Comparison of ENCODE assay signal across 18 cellular contexts in the genomic region with DNA sequence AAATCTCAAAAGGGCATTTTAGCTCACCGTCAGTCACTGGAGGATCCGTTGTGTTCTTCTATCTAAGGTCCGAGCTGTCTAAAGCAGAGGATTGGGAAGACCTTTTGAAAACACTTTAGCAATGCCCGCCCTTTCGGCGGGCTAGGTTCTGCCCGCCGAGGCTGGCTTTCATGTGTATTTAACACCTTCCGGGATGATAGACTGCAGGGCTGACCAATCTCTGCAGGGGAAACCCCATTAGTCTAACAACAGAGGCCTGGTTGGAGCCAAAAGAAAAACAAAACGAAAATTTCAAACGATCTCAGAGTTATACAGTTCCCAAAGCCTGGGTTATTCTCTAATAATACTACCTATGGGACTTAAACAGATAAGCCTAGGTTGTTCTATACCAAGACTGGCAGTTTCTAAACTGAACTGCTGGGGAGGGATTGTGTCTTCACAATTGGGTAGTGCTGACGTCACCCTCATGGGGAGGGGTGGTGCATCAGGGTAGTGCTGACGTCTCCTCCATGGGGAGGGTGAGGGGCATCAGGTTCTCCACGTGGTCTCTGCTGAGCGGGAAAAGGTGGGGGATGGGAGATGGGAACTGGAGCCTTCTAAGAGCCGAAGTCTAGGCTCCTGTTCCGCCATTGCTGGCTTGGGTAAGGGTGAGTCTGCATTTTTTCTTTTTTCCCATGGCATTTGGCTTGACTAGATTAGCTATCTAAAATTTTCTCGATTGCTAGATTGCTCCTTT.
"Had no signal": no experiment of that assay in that cellular context is flagged by ENCODE, and none has a peak within 500 bp of the region (broad histone marks: within the 10 kb centered on the region; RNA-seq: fewer than 3 reads in every experiment).

No MANE protein-coding gene starts in this region.

- H3K4me1 Mint-ChIP-seq: activated CD4-positive, alpha-beta T cell treated with anti-CD3 and anti-CD28 coated beads, Interleukin-2, amount 10 ng/mL, durations not matched to agents 24 days and 14 days; stimulated activated effector memory CD8-positive, alpha-beta T cell treated with anti-CD3 and anti-CD28 coated beads, Interleukin-12 subunit alpha, Interleukin-12 subunit beta, amount 100 ng/mL, for 72 hours had no signal

- ATAC-seq: activated CD8-positive, alpha-beta T cell treated with anti-CD3 and anti-CD28 coated beads, Interleukin-2, amount 10 ng/mL, durations not matched to agents 7 days and 5 days; activated naive CD4-positive, alpha-beta T cell treated with anti-CD3 and anti-CD28 coated beads, Interleukin-2, amount 50 U/mL, for 72 hours; gastroesophageal sphincter; natural killer cell treated with Interleukin-12 subunit alpha and Interleukin-12 subunit beta and Interleukin-15 and Interleukin-18, amount 100 ng/mL, for 72 hours; stimulated activated effector memory CD8-positive, alpha-beta T cell treated with anti-CD3 and anti-CD28 coated beads, Interleukin-12 subunit alpha, Interleukin-12 subunit beta, amount 100 ng/mL, for 72 hours had no signal

- H3K4me1 ChIP-seq: gastroesophageal sphincter, uterus had no signal

- H3K4me3 Mint-ChIP-seq: activated CD4-positive, alpha-beta T cell treated with anti-CD3 and anti-CD28 coated beads, Interleukin-2, amount 10 ng/mL, durations not matched to agents 24 days and 14 days; activated CD8-positive, alpha-beta T cell treated with anti-CD3 and anti-CD28 coated beads, Interleukin-2, amount 10 ng/mL, durations not matched to agents 7 days and 5 days; natural killer cell treated with Interleukin-12 subunit alpha and Interleukin-12 subunit beta and Interleukin-15 and Interleukin-18, amount 100 ng/mL, for 72 hours; stimulated activated effector memory CD8-positive, alpha-beta T cell treated with anti-CD3 and anti-CD28 coated beads, Interleukin-12 subunit alpha, Interleukin-12 subunit beta, amount 100 ng/mL, for 72 hours had no signal

- H2AFZ ChIP-seq: hepatocyte had no signal

- H3K36me3 Mint-ChIP-seq: activated naive CD4-positive, alpha-beta T cell treated with anti-CD3 and anti-CD28 coated beads, Interleukin-2, amount 50 U/mL, for 72 hours; natural killer cell treated with Interleukin-12 subunit alpha and Interleukin-12 subunit beta and Interleukin-15 and Interleukin-18, amount 100 ng/mL, for 72 hours; stimulated activated effector memory CD8-positive, alpha-beta T cell treated with anti-CD3 and anti-CD28 coated beads, Interleukin-12 subunit alpha, Interleukin-12 subunit beta, amount 100 ng/mL, for 72 hours had no signal

- H3K27ac ChIP-seq: cardiac muscle cell, gastroesophageal sphincter, hepatocyte, uterus had no signal

- FAIRE-seq: endometrium had no signal

- H3K36me3 ChIP-seq: cardiac muscle cell, gastroesophageal sphincter, uterus had no signal

- H3K9me3 ChIP-seq: gastroesophageal sphincter, uterus had no signal

- H3K27ac Mint-ChIP-seq: activated CD4-positive, alpha-beta T cell treated with anti-CD3 and anti-CD28 coated beads, Interleukin-2, amount 10 ng/mL, durations not matched to agents 24 days and 14 days; activated CD8-positive, alpha-beta T cell treated with anti-CD3 and anti-CD28 coated beads, Interleukin-2, amount 10 ng/mL, durations not matched to agents 7 days and 5 days; activated naive CD4-positive, alpha-beta T cell treated with anti-CD3 and anti-CD28 coated beads, Interleukin-2, amount 50 U/mL, for 72 hours; natural killer cell treated with Interleukin-12 subunit alpha and Interleukin-12 subunit beta and Interleukin-15 and Interleukin-18, amount 100 ng/mL, for 72 hours; stimulated activated effector memory CD8-positive, alpha-beta T cell treated with anti-CD3 and anti-CD28 coated beads, Interleukin-12 subunit alpha, Interleukin-12 subunit beta, amount 100 ng/mL, for 72 hours had no signal

- H3K27me3 Mint-ChIP-seq: activated CD4-positive, alpha-beta T cell treated with anti-CD3 and anti-CD28 coated beads, Interleukin-2, amount 10 ng/mL, durations not matched to agents 24 days and 14 days had no signal

- H3K4me2 ChIP-seq: hepatocyte had no signal

- H3K4me3 ChIP-seq: cardiac muscle cell, gastroesophageal sphincter, hepatocyte, uterus had no signal

- DNase-seq: activated CD4-positive, alpha-beta T cell treated with anti-CD3 and anti-CD28 coated beads, Interleukin-2, amount 10 ng/mL, durations not matched to agents 24 days and 14 days; activated CD4-positive, CD25-positive, alpha-beta regulatory T cell; activated CD8-positive, alpha-beta memory T cell treated with anti-CD3 and anti-CD28 coated beads, Interleukin-2, amount 50 U/mL, for 4 hours; activated CD8-positive, alpha-beta T cell treated with anti-CD3 and anti-CD28 coated beads, Interleukin-2, amount 10 ng/mL, durations not matched to agents 7 days and 5 days; activated gamma-delta T cell; activated T-cell treated with anti-CD3 and anti-CD28 coated beads, Interleukin-2, amount 50 U/mL, for 48 hours; kidney glomerular epithelial cell; mesenchymal stem cell; nucleus accumbens; posterior cingulate gyrus; uterus had no signal

- H3K9me3 Mint-ChIP-seq: activated CD4-positive, alpha-beta T cell treated with anti-CD3 and anti-CD28 coated beads, Interleukin-2, amount 10 ng/mL, durations not matched to agents 24 days and 14 days; activated naive CD4-positive, alpha-beta T cell treated with anti-CD3 and anti-CD28 coated beads, Interleukin-2, amount 50 U/mL, for 72 hours; natural killer cell treated with Interleukin-12 subunit alpha and Interleukin-12 subunit beta and Interleukin-15 and Interleukin-18, amount 100 ng/mL, for 72 hours; stimulated activated effector memory CD8-positive, alpha-beta T cell treated with anti-CD3 and anti-CD28 coated beads, Interleukin-12 subunit alpha, Interleukin-12 subunit beta, amount 100 ng/mL, for 72 hours had no signal

- H3K27me3 ChIP-seq: cardiac muscle cell, gastroesophageal sphincter, hepatocyte, uterus had no signal

- H3K79me2 ChIP-seq: hepatocyte had no signal
